ENCODE assay signal across 26 cellular contexts in genomic region chr16:19757026-19757425, GRCh38. TPM values are rescaled to one million over a fixed set of nuclear protein-coding genes. Genes with fewer than 3 reads are reported as not detected.
DNase-seq lines count a peak whose midpoint lies in the region; ATAC-seq and TF ChIP-seq lines count a peak whose summit lies in the region.
"Had no signal": no experiment of that assay in that cellular context is flagged by ENCODE, and none has a peak within 500 bp of the region (broad histone marks: within the 10 kb centered on the region; RNA-seq: fewer than 3 reads in every experiment).

No MANE protein-coding gene starts in this region.

- no peak for ATAC-seq in GM21619 (IDR thresholded peaks at IDR 0.05; ENCODE audit: unreplicated experiment)

- H2AFZ ChIP-seq in neural progenitor cell (replicated peaks): no peak overlapping the region

- H3F3A ChIP-seq in neural progenitor cell (ENCODE audit: low read depth): no peaks in the 10 kb centered on the region

- no peak overlapping the region for H3K4me2 ChIP-seq in neural progenitor cell

- H3K36me3 ChIP-seq in adipocyte (ENCODE audit: control insufficient read depth, insufficient read depth, low read length, severe bottlenecking): no peaks in the 10 kb centered on the region
- no peaks in the 10 kb centered on the region for H3K36me3 ChIP-seq in neural progenitor cell
- H3K36me3 ChIP-seq: ascending aorta, tibial nerve had no signal

- H3K4me1 ChIP-seq in adipocyte (ENCODE audit: control insufficient read depth, insufficient read depth, low read length) (peaks cover 20% of the 10 kb centered on the region), neural progenitor cell (no peaks in the 10 kb centered on the region)

- peak overlapping the region; percentile 76 for H3K27ac Mint-ChIP-seq in Calu3 (ENCODE audit: unreplicated experiment)
- H3K27ac Mint-ChIP-seq in neural progenitor cell: peak overlapping the region; percentile 21
- H3K27ac Mint-ChIP-seq: activated naive CD4-positive, alpha-beta T cell treated with anti-CD3 and anti-CD28 coated beads, Interleukin-2, amount 10 ng/mL, durations not matched to agents 7 days and 5 days; H9; memory B cell had no signal

- H3K9me3 Mint-ChIP-seq in Calu3 (ENCODE audit: low read depth, unreplicated experiment): no peaks in the 10 kb centered on the region
- no peaks in the 10 kb centered on the region for H3K9me3 Mint-ChIP-seq in neural progenitor cell
- H3K9me3 Mint-ChIP-seq: activated naive CD4-positive, alpha-beta T cell treated with anti-CD3 and anti-CD28 coated beads, Interleukin-2, amount 10 ng/mL, durations not matched to agents 7 days and 5 days; H9; memory B cell had no signal

- peaks cover 26% of the 10 kb centered on the region for H3K36me3 Mint-ChIP-seq in Calu3 (ENCODE audit: insufficient read depth, unreplicated experiment)
- H3K36me3 Mint-ChIP-seq in neural progenitor cell: peaks cover 11% of the 10 kb centered on the region
- H3K36me3 Mint-ChIP-seq: activated naive CD4-positive, alpha-beta T cell treated with anti-CD3 and anti-CD28 coated beads, Interleukin-2, amount 10 ng/mL, durations not matched to agents 7 days and 5 days; CD14-positive monocyte; memory B cell had no signal

- H3K4me3 ChIP-seq in adipocyte (ENCODE audit: low read length): no peak overlapping the region
- H3K4me3 ChIP-seq in epithelial cell of esophagus (ENCODE audit: low read length): no peak overlapping the region
- no peak overlapping the region for H3K4me3 ChIP-seq in neural progenitor cell
- H3K4me3 ChIP-seq: ascending aorta, SK-N-MC, skin epidermis, tibial nerve had no signal

- H3K27me3 ChIP-seq in adipocyte (replicated peaks; ENCODE audit: control insufficient read depth, insufficient read depth, low read length) (no peaks in the 10 kb centered on the region), neural progenitor cell (no peaks in the 10 kb centered on the region)
- H3K27me3 ChIP-seq: ascending aorta, tibial nerve had no signal

- H3K27ac ChIP-seq in neural progenitor cell: no peak overlapping the region
- H3K27ac ChIP-seq: SK-N-MC had no signal

- H4K20me1 ChIP-seq in neural progenitor cell (ENCODE audit: low read depth): no peaks in the 10 kb centered on the region

- CTCF ChIA-PET in Calu3 (lab: Charles Lee): interaction anchor here (1.0 kb wide), 1 partner anchor 51 kb away, joined by 3 read pairs; no protein-coding TSS in a partner anchor

- H3K9me3 ChIP-seq in adipocyte (ENCODE audit: control insufficient read depth, low read length): no peaks in the 10 kb centered on the region
- H3K9me3 ChIP-seq in neural progenitor cell (ENCODE audit: low read depth): no peaks in the 10 kb centered on the region
- H3K9me3 ChIP-seq: ascending aorta, tibial nerve had no signal

- intact Hi-C loops in Calu3 (cut with micrococcal nuclease; ENCODE audit: unreplicated experiment): no loop called here

- H3K27me3 Mint-ChIP-seq in Calu3 (ENCODE audit: unreplicated experiment): no peaks in the 10 kb centered on the region
- H3K27me3 Mint-ChIP-seq in neural progenitor cell (ENCODE audit: insufficient read depth, low read depth): no peaks in the 10 kb centered on the region

- peaks cover 53% of the 10 kb centered on the region for H3K4me1 Mint-ChIP-seq in Calu3 (ENCODE audit: low read depth, unreplicated experiment)
- H3K4me1 Mint-ChIP-seq in neural progenitor cell: peaks cover 33% of the 10 kb centered on the region
- H3K4me1 Mint-ChIP-seq: activated naive CD4-positive, alpha-beta T cell treated with anti-CD3 and anti-CD28 coated beads, Interleukin-2, amount 10 ng/mL, durations not matched to agents 7 days and 5 days; memory B cell had no signal

- H3K9ac ChIP-seq in adipocyte (ENCODE audit: low read length): no peak overlapping the region
- no peak overlapping the region for H3K9ac ChIP-seq in neural progenitor cell

- DNase-seq in Calu3 (no peak), adipocyte (ENCODE audit: low read depth) (peak; percentile 14), epithelial cell of esophagus (ENCODE audit: low read depth) (peak; percentile 29), neural progenitor cell (ENCODE audit: low spot score) (no peak), hypothalamus (lab: John Stamatoyannopoulos, UW) (no peak), NCI-H187 (lab: John Stamatoyannopoulos, UW) (no peak)
- no peak for DNase-seq in central memory CD4-positive, alpha-beta T cell
- DNase-seq: activated CD4-positive, CD25-positive, alpha-beta regulatory T cell; activated CD8-positive, alpha-beta memory T cell treated with anti-CD3 and anti-CD28 coated beads for 24 hours; activated naive CD4-positive, alpha-beta T cell treated with anti-CD3 and anti-CD28 coated beads, Interleukin-2, amount 10 ng/mL, durations not matched to agents 7 days and 5 days; activated T-cell treated with anti-CD3 and anti-CD28 coated beads, Interleukin-2, amount 50 U/mL, for 48 hours; DMS153; H9; KG1; MV-4-11; NCI-H1930; stimulated activated CD4-positive, alpha-beta T cell treated with anti-CD3 and anti-CD28 coated beads, Interleukin-2, amount 100 ng/mL, for 48 hours; stimulated activated naive CD4-positive, alpha-beta T cell treated with Interleukin-2 at 50 U/mL for 16 hours; T-helper 9 cell had no signal

- no peak overlapping the region for H3K4me3 Mint-ChIP-seq in Calu3 (ENCODE audit: low read depth, unreplicated experiment)
- no peak overlapping the region for H3K4me3 Mint-ChIP-seq in neural progenitor cell
- H3K4me3 Mint-ChIP-seq: activated naive CD4-positive, alpha-beta T cell treated with anti-CD3 and anti-CD28 coated beads, Interleukin-2, amount 10 ng/mL, durations not matched to agents 7 days and 5 days; CD14-positive monocyte; H9; memory B cell had no signal

- H3K79me2 ChIP-seq in neural progenitor cell (ENCODE audit: low read depth): no peaks in the 10 kb centered on the region

- TF ChIP-seq CTCF in Calu3 (IDR thresholded peaks at IDR 0.05; ENCODE audit: unreplicated experiment) (no peak), epithelial cell of esophagus (IDR thresholded peaks at IDR 0.05; ENCODE audit: insufficient read depth, low read depth, low read length, missing control alignments) (no peak), neural progenitor cell (IDR thresholded peaks at IDR 0.05) (no peak)

- BruUV-seq in Calu3 (replicated peaks; lab: Mats Ljungman, UMichigan): no TSS peak

RNA-seq across cellular contexts. Expression of gene IQCK, which starts 39.0 kb away (rescaled TPM):
- total RNA-seq in Calu3 (2022) (42.5 and 43.2 TPM in 2 replicates), neural progenitor cell (ENCODE audit: low replicate concordance) (22.1 and 25.3 TPM in 2 replicates)
- total RNA-seq: ascending aorta had no signal

RNA-seq across cellular contexts. Expression of gene KNOP1, which starts 39.0 kb away (rescaled TPM):
- total RNA-seq in Calu3 (2022) (84.9 and 99.0 TPM in 2 replicates), neural progenitor cell (ENCODE audit: low replicate concordance) (126 and 130 TPM in 2 replicates)

Comparison
In these comparisons a context has a peak if more than half of its experiments do, and no peak if none do; other contexts are left out.
1. DNase-seq: peak in adipocyte (single experiment) and epithelial cell of esophagus (single experiment); none in Calu3 (single experiment), neural progenitor cell (single experiment), central memory CD4-positive, alpha-beta T cell (single experiment), hypothalamus (0 of 51) and NCI-H187 (0 of 2).